1 cellular context compared by ENCODE assay signal in the genomic region with DNA sequence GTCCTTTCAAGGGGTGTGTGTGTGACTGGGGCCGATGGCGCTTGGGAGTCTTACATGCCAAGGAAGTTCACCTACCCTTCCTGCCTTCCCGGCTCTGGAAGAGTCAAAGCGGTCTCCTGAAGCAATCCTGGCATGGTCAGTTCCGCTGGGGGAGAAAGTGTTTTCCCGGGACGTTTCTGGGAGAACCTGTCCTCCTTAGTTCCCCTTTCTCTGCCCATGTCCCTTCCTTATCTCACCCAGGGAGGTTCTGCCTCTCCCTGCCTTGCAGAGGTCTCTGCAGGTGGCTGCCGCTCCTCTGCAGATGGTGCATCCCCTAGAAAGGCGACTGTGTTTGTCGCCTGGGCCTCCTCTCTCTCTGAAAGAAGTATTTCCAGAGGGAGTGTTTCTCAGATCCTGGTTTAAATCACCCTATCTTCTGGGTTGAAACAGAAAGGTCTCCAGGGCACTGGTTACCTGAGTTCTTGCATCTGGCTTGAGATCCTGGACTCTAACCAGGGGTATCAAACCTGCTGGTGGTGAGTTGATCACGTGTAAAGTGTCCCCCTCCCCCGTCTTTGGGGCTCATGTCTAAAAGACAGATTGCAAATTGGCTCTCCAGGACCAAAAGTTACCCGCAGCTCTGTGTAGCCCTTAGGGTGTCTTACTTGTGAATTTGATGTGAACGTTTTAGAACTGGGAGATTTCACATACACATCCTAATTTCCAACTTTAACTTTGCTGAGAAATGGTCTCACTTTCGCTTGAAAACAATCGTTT.
TF ChIP-seq lines count a peak whose summit lies in the region.

No MANE protein-coding gene starts in this region.

TF ChIP-seq in SK-N-SH, 30 proteins besides CTCF, POLR2A, EP300 and RAD21 (continued from another document):
- TF ChIP-seq, protein P1, sequence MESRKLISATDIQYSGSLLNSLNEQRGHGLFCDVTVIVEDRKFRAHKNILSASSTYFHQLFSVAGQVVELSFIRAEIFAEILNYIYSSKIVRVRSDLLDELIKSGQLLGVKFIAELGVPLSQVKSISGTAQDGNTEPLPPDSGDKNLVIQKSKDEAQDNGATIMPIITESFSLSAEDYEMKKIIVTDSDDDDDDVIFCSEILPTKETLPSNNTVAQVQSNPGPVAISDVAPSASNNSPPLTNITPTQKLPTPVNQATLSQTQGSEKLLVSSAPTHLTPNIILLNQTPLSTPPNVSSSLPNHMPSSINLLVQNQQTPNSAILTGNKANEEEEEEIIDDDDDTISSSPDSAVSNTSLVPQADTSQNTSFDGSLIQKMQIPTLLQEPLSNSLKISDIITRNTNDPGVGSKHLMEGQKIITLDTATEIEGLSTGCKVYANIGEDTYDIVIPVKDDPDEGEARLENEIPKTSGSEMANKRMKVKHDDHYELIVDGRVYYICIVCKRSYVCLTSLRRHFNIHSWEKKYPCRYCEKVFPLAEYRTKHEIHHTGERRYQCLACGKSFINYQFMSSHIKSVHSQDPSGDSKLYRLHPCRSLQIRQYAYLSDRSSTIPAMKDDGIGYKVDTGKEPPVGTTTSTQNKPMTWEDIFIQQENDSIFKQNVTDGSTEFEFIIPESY (IDR thresholded peaks at IDR 0.05; ENCODE audit: borderline replicate concordance, low read depth): no peak
- TF ChIP-seq, protein P2, sequence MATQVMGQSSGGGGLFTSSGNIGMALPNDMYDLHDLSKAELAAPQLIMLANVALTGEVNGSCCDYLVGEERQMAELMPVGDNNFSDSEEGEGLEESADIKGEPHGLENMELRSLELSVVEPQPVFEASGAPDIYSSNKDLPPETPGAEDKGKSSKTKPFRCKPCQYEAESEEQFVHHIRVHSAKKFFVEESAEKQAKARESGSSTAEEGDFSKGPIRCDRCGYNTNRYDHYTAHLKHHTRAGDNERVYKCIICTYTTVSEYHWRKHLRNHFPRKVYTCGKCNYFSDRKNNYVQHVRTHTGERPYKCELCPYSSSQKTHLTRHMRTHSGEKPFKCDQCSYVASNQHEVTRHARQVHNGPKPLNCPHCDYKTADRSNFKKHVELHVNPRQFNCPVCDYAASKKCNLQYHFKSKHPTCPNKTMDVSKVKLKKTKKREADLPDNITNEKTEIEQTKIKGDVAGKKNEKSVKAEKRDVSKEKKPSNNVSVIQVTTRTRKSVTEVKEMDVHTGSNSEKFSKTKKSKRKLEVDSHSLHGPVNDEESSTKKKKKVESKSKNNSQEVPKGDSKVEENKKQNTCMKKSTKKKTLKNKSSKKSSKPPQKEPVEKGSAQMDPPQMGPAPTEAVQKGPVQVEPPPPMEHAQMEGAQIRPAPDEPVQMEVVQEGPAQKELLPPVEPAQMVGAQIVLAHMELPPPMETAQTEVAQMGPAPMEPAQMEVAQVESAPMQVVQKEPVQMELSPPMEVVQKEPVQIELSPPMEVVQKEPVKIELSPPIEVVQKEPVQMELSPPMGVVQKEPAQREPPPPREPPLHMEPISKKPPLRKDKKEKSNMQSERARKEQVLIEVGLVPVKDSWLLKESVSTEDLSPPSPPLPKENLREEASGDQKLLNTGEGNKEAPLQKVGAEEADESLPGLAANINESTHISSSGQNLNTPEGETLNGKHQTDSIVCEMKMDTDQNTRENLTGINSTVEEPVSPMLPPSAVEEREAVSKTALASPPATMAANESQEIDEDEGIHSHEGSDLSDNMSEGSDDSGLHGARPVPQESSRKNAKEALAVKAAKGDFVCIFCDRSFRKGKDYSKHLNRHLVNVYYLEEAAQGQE (IDR thresholded peaks at IDR 0.05; ENCODE audit: low read depth, low read length): no peak
- TF ChIP-seq CHD2 (IDR thresholded peaks at IDR 0.05; ENCODE audit: low read length, partially characterized antibody) (no peak), FOXM1 (IDR thresholded peaks at IDR 0.05; ENCODE audit: low read depth) (no peak), SMC3 (IDR thresholded peaks at IDR 0.05; ENCODE audit: low read depth, low read length) (no peak), FOXJ3 (CRISPR knock-in tag; IDR thresholded peaks at IDR 0.05) (no peak), MAX (IDR thresholded peaks at IDR 0.05; ENCODE audit: low read depth) (no peak), NRF1 (IDR thresholded peaks at IDR 0.05; ENCODE audit: low read depth, low read length) (no peak), MEF2A (IDR thresholded peaks at IDR 0.05; ENCODE audit: borderline replicate concordance, low read depth) (no peak), TEAD4 (IDR thresholded peaks at IDR 0.05; ENCODE audit: borderline replicate concordance, insufficient read depth) (no peak), GATA2 (CRISPR knock-in tag; IDR thresholded peaks at IDR 0.05) (no peak)
